ENCODE assay signal across 8 cellular contexts in genomic region chr9:131410051-131410491, GRCh38. TPM values are rescaled to one million over a fixed set of nuclear protein-coding genes. Genes with fewer than 3 reads are reported as not detected.
DNase-seq lines count a peak whose midpoint lies in the region; ATAC-seq and TF ChIP-seq lines count a peak whose summit lies in the region.

No MANE protein-coding gene starts in this region.

- H3K14ac ChIP-seq in neuronal stem cell (ENCODE audit: low read length): no peak overlapping the region

- H3K4me1 ChIP-seq in Caco-2 (peaks cover 36% of the 10 kb centered on the region), neuronal stem cell (ENCODE audit: control insufficient read depth in 2 of 2, insufficient read depth in 1 of 2, low read depth in 1 of 2, low read length in 2 of 2) (peaks cover 29 to 31% of the 10 kb centered on the region in 2 donors)

- no CpG with 5 or more reads among the region's 7 CpGs for WGBS in neuronal stem cell (ENCODE audit: extremely low coverage in 2 of 2, insufficient read length in 2 of 2, insufficient replicate concordance in 1 of 2), 2 donors

- H3K9ac ChIP-seq in neuronal stem cell (ENCODE audit: low read depth, low read length, poor library complexity): no peak overlapping the region

- peak overlapping the region; percentile 54 for H3K27ac Mint-ChIP-seq in Caco-2 (ENCODE audit: unreplicated experiment)

- H3K4me1 Mint-ChIP-seq in Caco-2 (ENCODE audit: low read depth, unreplicated experiment): peaks cover 56% of the 10 kb centered on the region

- H2BK5ac ChIP-seq in neuronal stem cell (ENCODE audit: low read length): no peak overlapping the region

- peak overlapping the region; percentile 27 for H3K18ac ChIP-seq in neuronal stem cell (ENCODE audit: low read length)

- H3K36me3 Mint-ChIP-seq in Caco-2 (ENCODE audit: insufficient read depth, unreplicated experiment): peaks cover 73% of the 10 kb centered on the region

- no peak overlapping the region for H3K4me3 ChIP-seq in Caco-2 (ENCODE audit: low read depth, low read length)
- no peak overlapping the region for H3K4me3 ChIP-seq in astrocyte of the spinal cord (ENCODE audit: low read depth, low read length)
- H3K4me3 ChIP-seq in neuronal stem cell (ENCODE audit: low read length in 2 of 2): no peak overlapping the region

- no peak overlapping the region for H4K91ac ChIP-seq in neuronal stem cell (ENCODE audit: low read depth, low read length, poor library complexity)

- no peak for ATAC-seq in GM21576 (IDR thresholded peaks at IDR 0.05; ENCODE audit: unreplicated experiment)
- ATAC-seq in HG02885 (IDR thresholded peaks at IDR 0.05; ENCODE audit: poor library complexity, unreplicated experiment): no peak

- H2AK5ac ChIP-seq in neuronal stem cell (ENCODE audit: low read depth, low read length): no peak overlapping the region

- DNase-seq in Caco-2 (no peak), NCI-H524 treated with DMSO at 0.1 percent for 48 hours (lab: John Stamatoyannopoulos, UW) (peak; percentile 87), astrocyte of the spinal cord (ENCODE audit: low read depth, low spot score) (peak; percentile 46), neuronal stem cell (ENCODE audit: low spot score) (no peak), ecto neural progenitor cell (ENCODE audit: low spot score) (no peak), C1 segment of cervical spinal cord (lab: John Stamatoyannopoulos, UW) (no peak)

- H3K4me3 Mint-ChIP-seq in Caco-2 (ENCODE audit: unreplicated experiment): no peak overlapping the region

- no peak overlapping the region for H2BK12ac ChIP-seq in neuronal stem cell (ENCODE audit: low read length)

- BruUV-seq in Caco-2 (replicated peaks; lab: Mats Ljungman, UMichigan): no TSS peak

- in situ Hi-C loops in astrocyte of the spinal cord (cut with HindIII; ENCODE audit: low sequenced_read_pairs): no loop called here

- no peak overlapping the region for H4K8ac ChIP-seq in neuronal stem cell (ENCODE audit: low read depth, low read length)

- H3K4me2 ChIP-seq in neuronal stem cell (ENCODE audit: insufficient read depth, low read length, poor library complexity, severe bottlenecking): no peak overlapping the region

- H2BK120ac ChIP-seq in neuronal stem cell (ENCODE audit: low read depth, low read length): no peak overlapping the region

- H2BK15ac ChIP-seq in neuronal stem cell (ENCODE audit: low read length): no peak overlapping the region

- H3K27ac ChIP-seq in neuronal stem cell (replicated peaks; ENCODE audit: low read length): no peak overlapping the region

- H3K27me3 Mint-ChIP-seq in Caco-2 (ENCODE audit: insufficient read depth, unreplicated experiment): no peaks in the 10 kb centered on the region

- POLR2A ChIA-PET in Caco-2 (lab: Charles Lee): no interaction called here

- H3K9me3 ChIP-seq in Caco-2 (no peaks in the 10 kb centered on the region), neuronal stem cell (replicated peaks in 1 of 2; ENCODE audit: control insufficient read depth in 2 of 2, insufficient read depth in 1 of 2, low read depth in 1 of 2, low read length in 2 of 2) (peaks cover 8 to 36% of the 10 kb centered on the region in 2 donors)

- H3K27me3 ChIP-seq in Caco-2 (replicated peaks; ENCODE audit: control insufficient read depth, insufficient read depth, low read length): no peaks in the 10 kb centered on the region
- H3K27me3 ChIP-seq in neuronal stem cell (ENCODE audit: control insufficient read depth in 3 of 3, insufficient read depth in 3 of 3, low read depth in 1 of 3, low read length in 3 of 3): no peaks in the 10 kb centered on the region

- H3K36me3 ChIP-seq in Caco-2 (ENCODE audit: control insufficient read depth, insufficient read depth, low read length): no peaks in the 10 kb centered on the region; the same call in 1 of the 2 replicates
- peaks cover 7 to 77% of the 10 kb centered on the region in 2 donors for H3K36me3 ChIP-seq in neuronal stem cell (replicated peaks in 1 of 2; ENCODE audit: control insufficient read depth in 2 of 2, insufficient read depth in 2 of 2, low read length in 2 of 2)

- intact Hi-C loops in Caco-2 (cut with micrococcal nuclease; ENCODE audit: unreplicated experiment): no loop called here

- H3K23ac ChIP-seq in neuronal stem cell (ENCODE audit: low read depth, low read length, poor library complexity): no peak overlapping the region

- H3K9me3 Mint-ChIP-seq in Caco-2 (ENCODE audit: unreplicated experiment): no peaks in the 10 kb centered on the region

- CTCF ChIA-PET in Caco-2 (lab: Charles Lee): no interaction called here

- no peak overlapping the region for H3K4ac ChIP-seq in neuronal stem cell (ENCODE audit: low read length)

- no peak for TF ChIP-seq CTCF in Caco-2 (IDR thresholded peaks at IDR 0.05; ENCODE audit: insufficient read depth in 1 of 2, low read depth in 1 of 2, low read length in 1 of 2, severe bottlenecking in 1 of 2, unreplicated experiment in 1 of 2)
- TF ChIP-seq CTCF in astrocyte of the spinal cord (IDR thresholded peaks at IDR 0.05; ENCODE audit: low read depth, low read length): no peak

- H2AFZ ChIP-seq in neuronal stem cell (ENCODE audit: low read length): no peak overlapping the region

- peaks cover 4% of the 10 kb centered on the region for H3K79me1 ChIP-seq in neuronal stem cell (ENCODE audit: low read depth, low read length)

RNA-seq across cellular contexts. Expression of gene PRRC2B, which starts 16.2 kb away (rescaled TPM):
- 219 and 235 TPM in 2 replicates for total RNA-seq in Caco-2 (2022)
- polyA plus RNA-seq in neuronal stem cell (2013, experiment 1 of 2): 108 TPM
- 114 TPM for polyA plus RNA-seq in neuronal stem cell (2013, experiment 2 of 2)

Comparison
In these comparisons a context has a peak if more than half of its experiments do, and no peak if none do; other contexts are left out.
1. DNase-seq: peak in NCI-H524 treated with DMSO at 0.1 percent for 48 hours (single experiment) and astrocyte of the spinal cord (single experiment); none in Caco-2 (0 of 2), neuronal stem cell (single experiment), ecto neural progenitor cell (single experiment) and C1 segment of cervical spinal cord (0 of 14).